In the genomic region with DNA sequence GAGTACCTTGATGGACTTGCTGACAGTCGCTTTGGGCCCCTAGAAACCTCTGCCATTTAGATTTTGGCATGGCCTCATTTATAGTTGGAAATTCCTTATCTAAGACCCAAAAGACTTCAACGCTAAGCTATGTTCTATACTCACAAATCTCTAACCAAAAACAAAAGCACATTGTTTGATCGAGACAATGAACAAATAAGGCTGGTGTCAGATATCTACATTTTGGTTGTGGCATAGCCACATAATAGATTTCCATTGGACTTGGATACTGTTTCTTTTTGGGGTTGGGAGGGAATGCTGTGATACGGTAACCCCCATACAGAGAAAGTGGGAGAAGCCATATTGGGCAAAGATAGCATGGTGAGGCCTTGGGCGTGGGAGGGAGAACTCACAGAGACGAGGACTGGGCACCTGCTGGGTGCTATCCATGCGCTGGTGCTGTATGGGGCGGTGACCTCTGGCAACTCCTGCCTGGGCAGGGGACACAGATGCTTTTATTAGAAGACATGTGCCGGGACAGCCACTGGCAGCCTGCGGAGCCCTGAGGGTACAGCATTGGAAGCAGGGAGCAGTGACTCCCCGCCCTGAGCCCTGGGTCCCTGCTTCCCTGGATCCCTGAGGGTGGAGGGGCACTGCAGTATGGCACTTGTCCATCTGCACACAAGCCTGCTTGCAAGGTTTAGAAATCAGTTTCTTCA, we compare ENCODE assay signal across 19 cellular contexts.
DNase-seq lines count a peak whose midpoint lies in the region; ATAC-seq and TF ChIP-seq lines count a peak whose summit lies in the region.
"Had no signal": no experiment of that assay in that cellular context is flagged by ENCODE, and none has a peak within 500 bp of the region (broad histone marks: within the 10 kb centered on the region; RNA-seq: fewer than 3 reads in every experiment).

No MANE protein-coding gene starts in this region.

- H3K27me3 Mint-ChIP-seq in progenitor cell of endocrine pancreas, result no peaks in the 10 kb centered on the region
- peaks cover 0 to under 1% (median 0%) of the 10 kb centered on the region in 5 donors for H3K27me3 Mint-ChIP-seq in naive thymus-derived CD4-positive, alpha-beta T cell

- peaks cover 9% of the 10 kb centered on the region for H3K36me3 Mint-ChIP-seq in progenitor cell of endocrine pancreas (ENCODE audit: insufficient read depth)
- H3K36me3 Mint-ChIP-seq in naive thymus-derived CD4-positive, alpha-beta T cell, result no peaks in the 10 kb centered on the region

- no peaks in the 10 kb centered on the region for H3K27me3 ChIP-seq in naive thymus-derived CD4-positive, alpha-beta T cell (ENCODE audit: control insufficient read depth in 2 of 2, insufficient read depth in 2 of 2, low read length in 2 of 2)
- H3K27me3 ChIP-seq: MG63 had no signal

- POLR2A ChIA-PET in naive thymus-derived CD4-positive, alpha-beta T cell (lab: Charles Lee), result no interaction called here

- CTCF ChIA-PET in naive thymus-derived CD4-positive, alpha-beta T cell (lab: Charles Lee), result no interaction called here

- peaks cover 5% of the 10 kb centered on the region for H3K4me1 Mint-ChIP-seq in progenitor cell of endocrine pancreas (ENCODE audit: low read depth)
- H3K4me1 Mint-ChIP-seq in naive thymus-derived CD4-positive, alpha-beta T cell, result no peaks in the 10 kb centered on the region

- ATAC-seq in Right ventricle myocardium superior (ENCODE audit: poor library complexity) (peak; percentile 88), GM21447 (IDR thresholded peaks at IDR 0.05; ENCODE audit: unreplicated experiment) (no peak)
- ATAC-seq in naive thymus-derived CD4-positive, alpha-beta T cell, result no peak
- ATAC-seq: HepG2 had no signal

- no peak overlapping the region for H3K27ac ChIP-seq in naive thymus-derived CD4-positive, alpha-beta T cell (ENCODE audit: low read depth, low read length)
- H3K27ac ChIP-seq: KMS-11, PC-9 had no signal

- no peaks in the 10 kb centered on the region for H3K4me1 ChIP-seq in naive thymus-derived CD4-positive, alpha-beta T cell (ENCODE audit: control insufficient read depth in 2 of 2, insufficient read depth in 2 of 2, low read length in 2 of 2)

- intact Hi-C loops in Right ventricle myocardium superior (cut with DNase I) (no loop called here), cardiac septum (cut with DNase I) (no loop called here)
- intact Hi-C loops in naive thymus-derived CD4-positive, alpha-beta T cell (cut with micrococcal nuclease), result no loop called here

- no peaks in the 10 kb centered on the region for H3K9me3 ChIP-seq in naive thymus-derived CD4-positive, alpha-beta T cell (ENCODE audit: control insufficient read depth in 2 of 3, low read length in 3 of 3)
- H3K9me3 ChIP-seq: MG63 had no signal

- no peak for TF ChIP-seq CTCF in progenitor cell of endocrine pancreas (IDR thresholded peaks at IDR 0.05; ENCODE audit: unreplicated experiment)

- no peak overlapping the region for H3K4me3 Mint-ChIP-seq in progenitor cell of endocrine pancreas (ENCODE audit: low read depth)
- no peak overlapping the region for H3K4me3 Mint-ChIP-seq in naive thymus-derived CD4-positive, alpha-beta T cell
- H3K4me3 Mint-ChIP-seq: HFFc6 had no signal

- H3K27ac Mint-ChIP-seq in progenitor cell of endocrine pancreas, result peak overlapping the region; percentile 71
- H3K27ac Mint-ChIP-seq in naive thymus-derived CD4-positive, alpha-beta T cell, result no peak overlapping the region
- H3K27ac Mint-ChIP-seq: HFFc6 had no signal

- DNase-seq in Right ventricle myocardium superior (peak; percentile 55), cardiac septum (ENCODE audit: low spot score) (no peak), inferior parietal cortex (ENCODE audit: extremely low spot score) (peak; percentile 60), progenitor cell of endocrine pancreas (ENCODE audit: low spot score, unreplicated experiment) (no peak), NCI-H748 (lab: John Stamatoyannopoulos, UW; ENCODE audit: unreplicated experiment) (no peak), retina (no peak)
- DNase-seq in naive thymus-derived CD4-positive, alpha-beta T cell, result no peak
- DNase-seq: DMS153, EL, GOT3, HFFc6, MG63, NCI-H1105, NCI-H1694 treated with DMSO at 0.1 percent for 48 hours, NCI-H748 treated with DMSO at 0.1 percent for 48 hours, PC-9 had no signal

- no peak overlapping the region for H3K4me3 ChIP-seq in naive thymus-derived CD4-positive, alpha-beta T cell (ENCODE audit: low read length)
- H3K4me3 ChIP-seq: MG63, PC-9 had no signal

- no peaks in the 10 kb centered on the region for H3K36me3 ChIP-seq in naive thymus-derived CD4-positive, alpha-beta T cell (ENCODE audit: control insufficient read depth in 2 of 3, insufficient read depth in 3 of 3, low read length in 3 of 3)

- H3K9me3 Mint-ChIP-seq in progenitor cell of endocrine pancreas (ENCODE audit: low read depth), result no peaks in the 10 kb centered on the region
- no peaks in the 10 kb centered on the region for H3K9me3 Mint-ChIP-seq in naive thymus-derived CD4-positive, alpha-beta T cell
- H3K9me3 Mint-ChIP-seq: HFFc6 had no signal

Comparison
In these comparisons a context has a peak if more than half of its experiments do, and no peak if none do; other contexts are left out.
1. DNase-seq: peak in Right ventricle myocardium superior (single experiment) and inferior parietal cortex (single experiment); none in cardiac septum (single experiment), progenitor cell of endocrine pancreas (single experiment), NCI-H748 (single experiment), retina (single experiment) and naive thymus-derived CD4-positive, alpha-beta T cell (0 of 9).